In the genomic region with DNA sequence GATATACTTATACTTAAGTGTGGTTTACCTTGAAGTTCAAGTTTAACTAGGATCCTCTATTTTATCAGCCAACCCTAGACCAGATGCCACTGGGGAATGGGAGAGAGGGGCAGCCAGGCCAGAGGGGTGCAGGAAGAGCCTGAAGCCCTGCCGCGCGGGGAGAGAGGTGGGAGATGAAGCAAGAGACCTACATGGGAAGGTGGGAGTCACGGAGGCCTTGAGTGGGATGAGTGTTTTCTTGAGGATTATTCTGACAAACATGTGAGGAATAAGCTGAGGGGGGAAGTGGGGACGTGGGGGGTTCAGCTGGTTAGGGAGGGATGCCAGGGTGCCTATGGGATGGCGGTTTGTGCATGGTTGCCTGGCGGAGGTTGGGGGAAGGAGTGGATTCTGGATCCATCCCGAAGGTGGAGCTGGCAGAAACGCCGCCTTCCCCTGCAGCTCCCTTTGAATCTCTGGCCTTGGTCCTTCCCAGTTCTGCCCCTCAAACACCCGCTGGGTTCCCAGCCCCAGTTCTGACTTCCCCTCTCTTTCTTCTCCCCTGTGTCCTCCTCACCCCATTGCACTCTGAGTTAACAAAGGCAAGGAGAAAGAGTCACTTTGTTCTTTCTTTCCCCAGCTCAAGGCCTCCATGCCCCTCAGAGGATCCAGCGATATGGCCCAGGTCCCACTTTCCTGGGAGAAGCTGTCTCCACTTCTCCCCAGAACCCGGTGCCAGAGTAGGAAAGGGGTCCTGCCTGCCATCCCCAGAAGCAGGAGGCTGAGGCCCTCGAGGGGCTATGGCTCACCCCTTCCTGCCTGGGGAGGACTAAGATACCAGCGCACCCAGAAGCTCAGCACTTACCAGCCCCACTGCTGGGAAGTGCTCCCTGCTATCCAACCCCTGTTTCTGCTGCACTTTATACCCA, we compare ENCODE assay signal across 20 cellular contexts.
"Had no signal": no experiment of that assay in that cellular context is flagged by ENCODE, and none has a peak within 500 bp of the region (broad histone marks: within the 10 kb centered on the region; RNA-seq: fewer than 3 reads in every experiment).

No MANE protein-coding gene starts in this region.

- H3K27ac ChIP-seq: body of pancreas, epithelial cell of prostate, hepatocyte, tibial nerve, uterus had no signal

- H2AFZ ChIP-seq: hepatocyte had no signal

- H3K27ac Mint-ChIP-seq: activated naive CD8-positive, alpha-beta T cell; endodermal cell had no signal

- FAIRE-seq: colon had no signal

- H3K9me3 ChIP-seq: body of pancreas, tibial nerve, uterus had no signal

- H3K9me3 Mint-ChIP-seq: activated CD4-positive, alpha-beta T cell treated with anti-CD3 and anti-CD28 coated beads, Interleukin-2, amount 10 ng/mL, durations not matched to agents 7 days and 5 days; endodermal cell had no signal

- H3K4me3 ChIP-seq: body of pancreas, hepatocyte, tibial nerve, uterus had no signal

- H3K27me3 ChIP-seq: body of pancreas, hepatocyte, tibial nerve, uterus had no signal

- H3K4me2 ChIP-seq: hepatocyte had no signal

- H3K79me2 ChIP-seq: hepatocyte had no signal

- DNase-seq: activated CD4-positive, alpha-beta T cell treated with anti-CD3 and anti-CD28 coated beads, Interleukin-2, amount 10 ng/mL, durations not matched to agents 7 days and 5 days; activated CD8-positive, alpha-beta memory T cell treated with anti-CD3 and anti-CD28 coated beads, Interleukin-2, amount 50 U/mL, for 48 hours; activated gamma-delta T cell; activated T-cell treated with anti-CD3 and anti-CD28 coated beads, Interleukin-2, amount 50 U/mL, for 48 hours; body of pancreas; endodermal cell; foreskin fibroblast; mesendoderm; occipital lobe; retina; stimulated activated CD4-positive, alpha-beta T cell treated with anti-CD3 and anti-CD28 coated beads, Interleukin-2, amount 100 ng/mL, for 24 hours; stimulated activated naive CD4-positive, alpha-beta T cell treated with Interleukin-2 at 50 U/mL for 16 hours; T1000; uterus had no signal

- ATAC-seq: body of pancreas had no signal

- H3K4me1 ChIP-seq: uterus had no signal

- H3K4me3 Mint-ChIP-seq: activated CD4-positive, alpha-beta T cell treated with anti-CD3 and anti-CD28 coated beads, Interleukin-2, amount 10 ng/mL, durations not matched to agents 7 days and 5 days; activated naive CD8-positive, alpha-beta T cell; endodermal cell; nephron had no signal
